ENCODE assay signal across 8 cellular contexts in genomic region chr17:50817142-50817751, GRCh38. TPM values are rescaled to one million over a fixed set of nuclear protein-coding genes. Genes with fewer than 3 reads are reported as not detected.
DNase-seq lines count a peak whose midpoint lies in the region; ATAC-seq and TF ChIP-seq lines count a peak whose summit lies in the region.

No MANE protein-coding gene starts in this region.

- no peaks in the 10 kb centered on the region for H3K79me2 ChIP-seq in DND-41 (ENCODE audit: insufficient read depth, low read length)

- H3K4me3 ChIP-seq in DND-41 (ENCODE audit: low read depth in 1 of 2, low read length in 2 of 2) (no peak overlapping the region), fibroblast of pulmonary artery (replicated peaks; ENCODE audit: low read depth, low read length) (no peak overlapping the region)

- H3K9me3 ChIP-seq in DND-41 (ENCODE audit: insufficient read depth, low read length, severe bottlenecking) = no peaks in the 10 kb centered on the region

- peak; percentile 77 for ATAC-seq in DND-41 (ENCODE audit: insufficient read depth, low read depth)
- ATAC-seq in GM21360 (IDR thresholded peaks at IDR 0.05; ENCODE audit: unreplicated experiment) = no peak

- no peaks in the 10 kb centered on the region for H3K36me3 ChIP-seq in DND-41 (ENCODE audit: insufficient read depth, low read length)

- H3K27ac ChIP-seq in DND-41 (ENCODE audit: low read length) = no peak overlapping the region

- H3K9ac ChIP-seq in DND-41 (ENCODE audit: low read depth, low read length) = no peak overlapping the region

- in situ Hi-C loops in G401 (cut with HindIII; ENCODE audit: low sequenced_read_pairs) = no loop called here

- DNase-seq in DND-41 (peak; percentile 43), NAMALWA (ENCODE audit: low spot score) (peak; percentile 59), activated T-cell treated with anti-CD3 and anti-CD28 coated beads for 48 hours (ENCODE audit: low read depth) (peak; percentile 40), fibroblast of pulmonary artery (ENCODE audit: low read depth) (peak; percentile 31), putamen (ENCODE audit: low spot score) (peak; percentile 31), DMS153 treated with DMSO at 0.1 percent for 48 hours (lab: John Stamatoyannopoulos, UW; ENCODE audit: unreplicated experiment) (no peak), G401 (ENCODE audit: low spot score) (no peak)

- no peaks in the 10 kb centered on the region for H4K20me1 ChIP-seq in DND-41 (ENCODE audit: insufficient read depth, low read length)

- H3K4me1 ChIP-seq in DND-41 (ENCODE audit: insufficient read depth, low read length) = no peaks in the 10 kb centered on the region

- peaks cover 3% of the 10 kb centered on the region for H3K27me3 ChIP-seq in DND-41 (ENCODE audit: insufficient read depth, low read length, poor library complexity)

- H3K4me2 ChIP-seq in DND-41 (ENCODE audit: insufficient read depth, low read length) = no peak overlapping the region

- peak; percentile 78 for TF ChIP-seq CTCF in DND-41 (IDR thresholded peaks at IDR 0.05; ENCODE audit: borderline replicate concordance, extremely low read depth, low read length, poor library complexity, severe bottlenecking)
- TF ChIP-seq CTCF in fibroblast of pulmonary artery (IDR thresholded peaks at IDR 0.05; ENCODE audit: low read length, missing control alignments) = peak; percentile 70

- H2AFZ ChIP-seq in DND-41 (ENCODE audit: low read depth, low read length) = no peak overlapping the region

RNA-seq across cellular contexts. Expression of gene WFIKKN2, which starts 18.1 kb away (rescaled TPM):
- 0.62 TPM in 1 of 2 replicates, not detected in the other for total RNA-seq in G401 (2014; rRNA removed; shearing (Covaris generic))

RNA-seq across cellular contexts. Expression of gene TOB1, which starts 48.9 kb away (rescaled TPM):
- 18.5 and 26.4 TPM in 2 replicates for total RNA-seq in G401 (2014; rRNA removed; shearing (Covaris generic))

RNA-seq across cellular contexts. Expression of gene ANKRD40CL, which starts 49.9 kb away (rescaled TPM):
- not detected in 2 replicates for total RNA-seq in G401 (2014; rRNA removed; shearing (Covaris generic))

Comparison
In these comparisons a context has a peak if more than half of its experiments do, and no peak if none do; other contexts are left out.
1. DNase-seq: peak in DND-41 (single experiment), NAMALWA (single experiment), activated T-cell treated with anti-CD3 and anti-CD28 coated beads for 48 hours (single experiment), fibroblast of pulmonary artery (single experiment) and putamen (single experiment); none in DMS153 treated with DMSO at 0.1 percent for 48 hours (single experiment) and G401 (single experiment).